In genomic region chr3:120907659-120908029, GRCh38 we compare ENCODE assay signal across 8 cellular contexts. TPM values are rescaled to one million over a fixed set of nuclear protein-coding genes. Genes with fewer than 3 reads are reported as not detected.
A peak's percentile ranks its signal among the peaks of the same experiment; 100 is the strongest.
DNase-seq lines count a peak whose midpoint lies in the region; ATAC-seq and TF ChIP-seq lines count a peak whose summit lies in the region.

No MANE protein-coding gene starts in this region.

- peak overlapping the region; percentile 60 for H3K4me3 ChIP-seq in HUES6 (ENCODE audit: low read depth, low read length)
- peak overlapping the region; percentile 44 for H3K4me3 ChIP-seq in colonic mucosa
- peak overlapping the region; percentile 62 for H3K4me3 ChIP-seq in ovary

- H3K9me3 ChIP-seq in HUES6 (ENCODE audit: control insufficient read depth, insufficient read depth, low read depth, low read length) (no peaks in the 10 kb centered on the region), colonic mucosa (no peaks in the 10 kb centered on the region), ovary (no peaks in the 10 kb centered on the region)

- no peak for TF ChIP-seq EP300 in ovary (IDR thresholded peaks at IDR 0.05)

- ATAC-seq in GM18517 (IDR thresholded peaks at IDR 0.05; ENCODE audit: unreplicated experiment) = peak; percentile 23
- ATAC-seq in HG02642 (IDR thresholded peaks at IDR 0.05; ENCODE audit: poor library complexity, unreplicated experiment) = no peak
- ATAC-seq in esophagus mucosa = no peak
- no peak for ATAC-seq in HG03135 (IDR thresholded peaks at IDR 0.05; ENCODE audit: unreplicated experiment)

- no peaks in the 10 kb centered on the region for H3K36me3 ChIP-seq in HUES6 (ENCODE audit: control insufficient read depth, insufficient read depth, low read length)
- no peaks in the 10 kb centered on the region for H3K36me3 ChIP-seq in colonic mucosa
- H3K36me3 ChIP-seq in ovary = no peaks in the 10 kb centered on the region

- TF ChIP-seq POLR2A in ovary (IDR thresholded peaks at IDR 0.05) = no peak

- TF ChIP-seq CTCF in colonic mucosa (IDR thresholded peaks at IDR 0.05) = no peak
- no peak for TF ChIP-seq CTCF in ovary (IDR thresholded peaks at IDR 0.05)

- WGBS in ovary, 3 donors = 6 to 12% (median 10%) methylated on average over 11 of the region's 11 CpGs

- intact Hi-C loops in colonic mucosa (cut with DNase I) = no loop called here
- intact Hi-C loops in ovary (cut with DNase I) = no loop called here

- 0 out of 2 replicates have a peak, but pooled peaks cover 6% of the 10 kb centered on the region for H3K4me1 ChIP-seq in HUES6 (ENCODE audit: control insufficient read depth, insufficient read depth, low read length)
- no peaks in the 10 kb centered on the region for H3K4me1 ChIP-seq in colonic mucosa
- no peaks in the 10 kb centered on the region for H3K4me1 ChIP-seq in ovary (ENCODE audit: insufficient read depth)

- no peak overlapping the region for H3K27ac ChIP-seq in HUES6 (ENCODE audit: low read depth, low read length)
- no peak overlapping the region for H3K27ac ChIP-seq in colonic mucosa
- H3K27ac ChIP-seq in ovary = peak overlapping the region in 1 of 2 donors; percentile 71

- H3K9ac ChIP-seq in HUES6 (ENCODE audit: low read length) (no peak overlapping the region), colonic mucosa (ENCODE audit: low read depth in 2 of 2, low read length in 2 of 2) (no peak overlapping the region)

- DNase-seq in colonic mucosa (no peak), ovary (no peak), occipital lobe (lab: John Stamatoyannopoulos, UW) (no peak)

- peaks cover 30% of the 10 kb centered on the region for H3K27me3 ChIP-seq in HUES6 (ENCODE audit: control insufficient read depth, insufficient read depth, low read length)
- H3K27me3 ChIP-seq in colonic mucosa = peaks cover 13% of the 10 kb centered on the region
- no peaks in the 10 kb centered on the region for H3K27me3 ChIP-seq in ovary

RNA-seq across cellular contexts. Expression of gene STXBP5L, which starts 0.4 kb away (rescaled TPM):
- under 1 TPM; 0.22 to 0.74 TPM for total RNA-seq in colonic mucosa
- 10 to 100 TPM in 6 of 7 donors, 1 to 10 TPM in 1; 7.6 to 50.2 (median 25.0) TPM for total RNA-seq in ovary
- 1 to 10 TPM; 2.5 to 2.8 TPM for polyA plus RNA-seq in ovary
- not detected for total RNA-seq in esophagus mucosa
- 18.6 TPM for total RNA-seq in occipital lobe
